ENCODE assay signal across 19 cellular contexts in genomic region chr3:177382944-177383343, GRCh38.
A peak's percentile ranks its signal among the peaks of the same experiment; 100 is the strongest.
DNase-seq lines count a peak whose midpoint lies in the region; ATAC-seq and TF ChIP-seq lines count a peak whose summit lies in the region.
"Had no signal": no experiment of that assay in that cellular context is flagged by ENCODE, and none has a peak within 500 bp of the region (broad histone marks: within the 10 kb centered on the region; RNA-seq: fewer than 3 reads in every experiment).

No MANE protein-coding gene starts in this region.

- H2AFZ ChIP-seq in DND-41 (ENCODE audit: low read depth, low read length), result peak overlapping the region; percentile 47

- no peak overlapping the region for H3K4me2 ChIP-seq in DND-41 (ENCODE audit: insufficient read depth, low read length)
- H3K4me2 ChIP-seq: KMS-11 had no signal

- peaks cover 10% of the 10 kb centered on the region for H3K9me3 ChIP-seq in DND-41 (ENCODE audit: insufficient read depth, low read length, severe bottlenecking)
- peaks cover 11% of the 10 kb centered on the region for H3K9me3 ChIP-seq in left ventricle myocardium inferior (replicated peaks)
- H3K9me3 ChIP-seq in prostate gland, result no peaks in the 10 kb centered on the region

- H3K27me3 ChIP-seq in DND-41 (ENCODE audit: insufficient read depth, low read length, poor library complexity) (no peaks in the 10 kb centered on the region), left ventricle myocardium inferior (ENCODE audit: low read depth) (no peaks in the 10 kb centered on the region), prostate gland (replicated peaks; ENCODE audit: insufficient read depth) (no peaks in the 10 kb centered on the region)
- H3K27me3 ChIP-seq: SJCRH30 had no signal

- TF ChIP-seq CTCF in DND-41 (IDR thresholded peaks at IDR 0.05; ENCODE audit: borderline replicate concordance, extremely low read depth, low read length, poor library complexity, severe bottlenecking), result no peak
- no peak for TF ChIP-seq CTCF in left ventricle myocardium inferior (IDR thresholded peaks at IDR 0.05; ENCODE audit: borderline replicate concordance)
- TF ChIP-seq CTCF in prostate gland (IDR thresholded peaks at IDR 0.05), result no peak

- intact Hi-C loops in left ventricle myocardium inferior (cut with micrococcal nuclease), result no loop called here
- intact Hi-C loops in prostate gland (cut with DNase I), result no loop called here

- H3K9ac ChIP-seq in DND-41 (ENCODE audit: low read depth, low read length), result no peak overlapping the region
- H3K9ac ChIP-seq: KMS-11 had no signal

- in situ Hi-C loops in G401 (cut with HindIII; ENCODE audit: low sequenced_read_pairs), result no loop called here

- no peak for TF ChIP-seq POLR2A in prostate gland (IDR thresholded peaks at IDR 0.05)

- H3K4me3 ChIP-seq in DND-41 (ENCODE audit: low read depth in 1 of 2, low read length in 2 of 2), result no peak overlapping the region
- no peak overlapping the region for H3K4me3 ChIP-seq in left ventricle myocardium inferior
- H3K4me3 ChIP-seq in prostate gland, result no peak overlapping the region
- H3K4me3 ChIP-seq: SJCRH30 had no signal

- H3K36me3 ChIP-seq in DND-41 (ENCODE audit: insufficient read depth, low read length), result no peaks in the 10 kb centered on the region
- no peaks in the 10 kb centered on the region for H3K36me3 ChIP-seq in left ventricle myocardium inferior
- no peaks in the 10 kb centered on the region for H3K36me3 ChIP-seq in prostate gland
- H3K36me3 ChIP-seq: SJCRH30 had no signal

- H4K20me1 ChIP-seq in DND-41 (ENCODE audit: insufficient read depth, low read length), result no peaks in the 10 kb centered on the region

- ATAC-seq in DND-41 (ENCODE audit: insufficient read depth, low read depth), result no peak

- H3K4me1 ChIP-seq in DND-41 (ENCODE audit: insufficient read depth, low read length), result no peaks in the 10 kb centered on the region
- H3K4me1 ChIP-seq in left ventricle myocardium inferior, result no peaks in the 10 kb centered on the region
- H3K4me1 ChIP-seq in prostate gland (replicated peaks), result no peaks in the 10 kb centered on the region
- H3K4me1 ChIP-seq: SJCRH30 had no signal

- no peak for DNase-seq in DND-41
- DNase-seq in RPMI7951 (ENCODE audit: low read depth), result peak; percentile 37
- peak; percentile 41 for DNase-seq in left ventricle myocardium inferior
- DNase-seq in prostate gland (ENCODE audit: low spot score), result peak; percentile 54
- no peak for DNase-seq in NCI-H2107 (lab: John Stamatoyannopoulos, UW)
- DNase-seq in G401 (ENCODE audit: low spot score), result no peak
- no peak for DNase-seq in NCI-H345 (lab: John Stamatoyannopoulos, UW)
- DNase-seq: ACHN; COR-L47; DMS53; H9; MM.1S; NCI-H1092 treated with DMSO at 0.1 percent for 48 hours; NCI-H187 treated with DMSO at 0.1 percent for 48 hours; NK-92 treated with Interleukin-12 subunit alpha and Interleukin-12 subunit beta, amount 100 ng/mL, for 24 hours; OCI-M1; RPMI8226; SJCRH30 had no signal

- H3K27ac ChIP-seq in DND-41 (ENCODE audit: low read length), result no peak overlapping the region
- H3K27ac ChIP-seq in left ventricle myocardium inferior (replicated peaks), result no peak overlapping the region
- no peak overlapping the region for H3K27ac ChIP-seq in prostate gland
- H3K27ac ChIP-seq: KMS-11, SJCRH30 had no signal

- no peaks in the 10 kb centered on the region for H3K79me2 ChIP-seq in DND-41 (ENCODE audit: insufficient read depth, low read length)

- 65% methylated on average over 8 of the region's 8 CpGs for WGBS in prostate gland

Comparison
In these comparisons a context has a peak if more than half of its experiments do, and no peak if none do; other contexts are left out.
1. DNase-seq: peak in RPMI7951 (single experiment), left ventricle myocardium inferior (single experiment) and prostate gland (single experiment); none in DND-41 (single experiment), NCI-H2107 (single experiment), G401 (single experiment) and NCI-H345 (single experiment).